In genomic region chr1:195608883-195609282, GRCh38 we compare ENCODE assay signal across 17 cellular contexts.
A peak's percentile ranks its signal among the peaks of the same experiment; 100 is the strongest.
DNase-seq lines count a peak whose midpoint lies in the region; ATAC-seq and TF ChIP-seq lines count a peak whose summit lies in the region.
"Had no signal": no experiment of that assay in that cellular context is flagged by ENCODE, and none has a peak within 500 bp of the region (broad histone marks: within the 10 kb centered on the region; RNA-seq: fewer than 3 reads in every experiment).

No MANE protein-coding gene starts in this region.

- no peaks in the 10 kb centered on the region; the same call in 1 of the 2 replicates for H3K9me3 ChIP-seq in AG04450 (ENCODE audit: control insufficient read depth, insufficient read depth, low read length)
- H3K9me3 ChIP-seq in HCT116 (ENCODE audit: control insufficient read depth in 1 of 2, insufficient read depth in 1 of 2, low read depth in 1 of 2, low read length in 2 of 2): no peaks in the 10 kb centered on the region
- H3K9me3 ChIP-seq in SK-N-SH: no peaks in the 10 kb centered on the region; the same call in 1 of the 2 replicates
- no peaks in the 10 kb centered on the region for H3K9me3 ChIP-seq in hepatocyte (ENCODE audit: low read depth)
- H3K9me3 ChIP-seq: SJSA1 had no signal

- no peaks in the 10 kb centered on the region for H4K20me1 ChIP-seq in HCT116 (ENCODE audit: insufficient read depth)
- H4K20me1 ChIP-seq in SK-N-SH (ENCODE audit: insufficient read depth): no peaks in the 10 kb centered on the region
- H4K20me1 ChIP-seq in hepatocyte (ENCODE audit: insufficient read depth, poor library complexity, severe bottlenecking): no peaks in the 10 kb centered on the region

- no peak overlapping the region for H3K27ac ChIP-seq in AG04450 (ENCODE audit: low read depth, low read length)
- H3K27ac ChIP-seq in HCT116 (ENCODE audit: low read depth, low read length): no peak overlapping the region
- H3K27ac ChIP-seq in SK-N-SH (ENCODE audit: low read depth in 2 of 2, low read length in 1 of 2): no peak overlapping the region
- no peak overlapping the region for H3K27ac ChIP-seq in hepatocyte
- H3K27ac ChIP-seq: SJSA1 had no signal

- 83% methylated on average over 1 of the region's 1 CpG for WGBS in SK-N-SH (ENCODE audit: low lambda C conversion rate)
- 86% methylated on average over 1 of the region's 1 CpG for WGBS in hepatocyte (ENCODE audit: low lambda C conversion rate, missing lambda C conversion rate)

- TF ChIP-seq POLR2A in HCT116 (IDR thresholded peaks at IDR 0.05; ENCODE audit: borderline replicate concordance, extremely low read depth, insufficient read depth, insufficient read length): no peak

- H3K79me2 ChIP-seq in HCT116 (ENCODE audit: insufficient read depth, low read length): no peaks in the 10 kb centered on the region
- no peaks in the 10 kb centered on the region for H3K79me2 ChIP-seq in SK-N-SH (ENCODE audit: insufficient read depth)
- no peaks in the 10 kb centered on the region for H3K79me2 ChIP-seq in hepatocyte

- TF ChIP-seq EP300 in SK-N-SH (IDR thresholded peaks at IDR 0.05; ENCODE audit: borderline replicate concordance in 1 of 2, low read depth in 1 of 2, low read length in 1 of 2): no peak

- 0 out of 2 replicates have a peak, but pooled peaks have one; percentile 15 for TF ChIP-seq CTCF in AG04450 (IDR thresholded peaks at IDR 0.05; ENCODE audit: low read depth, low read length)
- TF ChIP-seq CTCF in HCT116 (IDR thresholded peaks at IDR 0.05 in 2 of 3, conservative IDR thresholded peaks at IDR 0.05 in 1 of 3; ENCODE audit: borderline replicate concordance in 1 of 3, insufficient read depth in 1 of 3, low read depth in 2 of 3, low read length in 2 of 3): peak in 2 of 3 experiments; percentile 50 to 60; a peak in 4 of 6 replicates
- peak; percentile 43 for TF ChIP-seq CTCF in SK-N-SH (IDR thresholded peaks at IDR 0.05)
- peak; percentile 19 for TF ChIP-seq CTCF in fibroblast of the aortic adventitia (IDR thresholded peaks at IDR 0.05; ENCODE audit: insufficient read depth, low read length)
- no peak for TF ChIP-seq CTCF in hepatocyte (IDR thresholded peaks at IDR 0.05; ENCODE audit: poor library complexity)

- intact Hi-C loops in HCT116 (cut with micrococcal nuclease): no loop called here

- H3K9ac ChIP-seq in HCT116 (ENCODE audit: low read length): no peak overlapping the region
- no peak overlapping the region for H3K9ac ChIP-seq in SK-N-SH

- H2AFZ ChIP-seq in HCT116 (ENCODE audit: low read depth, low read length, poor library complexity, severe bottlenecking) (peak overlapping the region; percentile 76), SK-N-SH (ENCODE audit: low read depth) (no peak overlapping the region), hepatocyte (no peak overlapping the region)

- H3K4me2 ChIP-seq in HCT116 (ENCODE audit: low read length) (no peak overlapping the region), SK-N-SH (no peak overlapping the region), hepatocyte (no peak overlapping the region)

- ATAC-seq in HCT116: peak; percentile 58; the same call in 1 of the 2 replicates
- ATAC-seq: activated T-cell treated with anti-CD3 and anti-CD28 coated beads, Interleukin-2, amount 50 U/mL, for 4 hours; natural killer cell treated with Interleukin-12 subunit alpha and Interleukin-12 subunit beta and Interleukin-15 and Interleukin-18, amount 100 ng/mL, for 72 hours; right cardiac atrium had no signal

- H3K9me2 ChIP-seq in HCT116 (ENCODE audit: insufficient read depth) (no peaks in the 10 kb centered on the region), SK-N-SH (no peaks in the 10 kb centered on the region), hepatocyte (replicated peaks; ENCODE audit: insufficient read depth) (no peaks in the 10 kb centered on the region)

- H3K27me3 ChIP-seq in AG04450 (ENCODE audit: control insufficient read depth, insufficient read depth, low read length) (no peaks in the 10 kb centered on the region), HCT116 (ENCODE audit: insufficient read depth, low read length) (no peaks in the 10 kb centered on the region), SK-N-SH (ENCODE audit: insufficient read depth) (no peaks in the 10 kb centered on the region), hepatocyte (no peaks in the 10 kb centered on the region)
- H3K27me3 ChIP-seq: SJSA1 had no signal

- DNase-seq in AG04450 (ENCODE audit: low read depth, low spot score) (no peak), HCT116 (ENCODE audit: low read depth, low spot score) (no peak), SK-N-SH (no peak), fibroblast of the aortic adventitia (ENCODE audit: low read depth) (no peak), HPDE6-E6E7 (ENCODE audit: extremely low spot score) (no peak), hepatocyte (ENCODE audit: low spot score) (no peak), NCI-H345 treated with DMSO at 0.1 percent for 48 hours (lab: John Stamatoyannopoulos, UW; ENCODE audit: unreplicated experiment) (no peak), AG20443 (ENCODE audit: low spot score) (no peak)
- DNase-seq: activated CD4-positive, alpha-beta memory T cell treated with anti-CD3 and anti-CD28 coated beads for 36 hours; activated naive CD8-positive, alpha-beta T cell treated with anti-CD3 and anti-CD28 coated beads for 36 hours; activated T-cell treated with anti-CD3 and anti-CD28 coated beads, Interleukin-2, amount 50 U/mL, for 4 hours; AML-193; foreskin melanocyte; MV-4-11; right cardiac atrium had no signal

- BruUV-seq in HCT116 (replicated peaks; lab: Mats Ljungman, UMichigan): no TSS peak

- H3K4me3 ChIP-seq in AG04450 (ENCODE audit: low read depth, low read length) (no peak overlapping the region), HCT116 (replicated peaks in 1 of 2; ENCODE audit: low read depth in 1 of 2, low read length in 2 of 2) (no peak overlapping the region), SK-N-SH (ENCODE audit: low read depth in 2 of 2, low read length in 1 of 2) (no peak overlapping the region), fibroblast of the aortic adventitia (ENCODE audit: low read depth, low read length) (no peak overlapping the region), hepatocyte (no peak overlapping the region)
- H3K4me3 ChIP-seq: SJSA1 had no signal

- CTCF ChIA-PET in AG04450 (lab: Charles Lee) (no interaction called here), HCT116 (lab: Charles Lee) (no interaction called here), SK-N-SH (lab: Yijun Ruan, JAX) (interaction anchor here (1.1 kb wide), 1 partner anchor 32 kb away, joined by 4 read pairs; no protein-coding TSS in a partner anchor)

- POLR2A ChIA-PET in AG04450 (lab: Yijun Ruan, JAX): no interaction called here
- POLR2A ChIA-PET in HCT116 (lab: Charles Lee): no interaction called here
- POLR2A ChIA-PET in SK-N-SH (lab: Yijun Ruan, JAX): no interaction called here

- H3K36me3 ChIP-seq in HCT116 (ENCODE audit: control insufficient read depth in 1 of 2, insufficient read depth in 2 of 2, low read length in 2 of 2) (no peaks in the 10 kb centered on the region), SK-N-SH (replicated peaks in 1 of 2; ENCODE audit: control insufficient read depth in 1 of 2, insufficient read depth in 2 of 2, low read length in 1 of 2) (no peaks in the 10 kb centered on the region), hepatocyte (replicated peaks; ENCODE audit: insufficient read depth, low read depth) (no peaks in the 10 kb centered on the region)
- H3K36me3 ChIP-seq: SJSA1 had no signal

- RAD21 ChIA-PET in HCT116 (lab: Charles Lee; ENCODE audit: low non-redundant PET in 1 of 2, low total read pairs in 2 of 2, uncharacterized antibody in 2 of 2, unreplicated experiment in 2 of 2): no interaction called here

- H3K4me1 ChIP-seq in HCT116 (ENCODE audit: control insufficient read depth in 1 of 2, insufficient read depth in 2 of 2, low read length in 2 of 2): no peaks in the 10 kb centered on the region; a peak in 1 of 4 replicates
- no peaks in the 10 kb centered on the region; a peak in 1 of 4 replicates for H3K4me1 ChIP-seq in SK-N-SH (ENCODE audit: control insufficient read depth in 1 of 2, insufficient read depth in 2 of 2, low read depth in 1 of 2, low read length in 1 of 2)
- no peaks in the 10 kb centered on the region for H3K4me1 ChIP-seq in hepatocyte (ENCODE audit: insufficient read depth)
- H3K4me1 ChIP-seq: SJSA1 had no signal

- TF ChIP-seq RAD21 in HCT116 (IDR thresholded peaks at IDR 0.05; ENCODE audit: low read depth): 0 out of 2 replicates have a peak, but pooled peaks have one; percentile 11
- TF ChIP-seq RAD21 in SK-N-SH (IDR thresholded peaks at IDR 0.05; ENCODE audit: low read length): 0 out of 2 replicates have a peak, but pooled peaks have one; percentile 10

- peaks cover 9% of the 10 kb centered on the region for H3F3A ChIP-seq in SK-N-SH (replicated peaks; ENCODE audit: insufficient read depth)

TF ChIP-seq in HCT116, 20 proteins besides CTCF, POLR2A, EP300 and RAD21 (continues in another document):
- TF ChIP-seq TCF7L2 (IDR thresholded peaks at IDR 0.05; ENCODE audit: borderline replicate concordance, extremely low read depth, insufficient read depth, insufficient read length): no peak
- TF ChIP-seq EZH2 (IDR thresholded peaks at IDR 0.05): no peak
- no peak for TF ChIP-seq JUND (IDR thresholded peaks at IDR 0.05)
- TF ChIP-seq SRF (IDR thresholded peaks at IDR 0.05; ENCODE audit: low read depth): no peak

TF ChIP-seq in SK-N-SH, 30 proteins besides CTCF, POLR2A, EP300 and RAD21:
- TF ChIP-seq, protein P1, sequence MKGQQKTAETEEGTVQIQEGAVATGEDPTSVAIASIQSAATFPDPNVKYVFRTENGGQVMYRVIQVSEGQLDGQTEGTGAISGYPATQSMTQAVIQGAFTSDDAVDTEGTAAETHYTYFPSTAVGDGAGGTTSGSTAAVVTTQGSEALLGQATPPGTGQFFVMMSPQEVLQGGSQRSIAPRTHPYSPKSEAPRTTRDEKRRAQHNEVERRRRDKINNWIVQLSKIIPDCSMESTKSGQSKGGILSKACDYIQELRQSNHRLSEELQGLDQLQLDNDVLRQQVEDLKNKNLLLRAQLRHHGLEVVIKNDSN (IDR thresholded peaks at IDR 0.05; ENCODE audit: borderline replicate concordance, low read depth): no peak
- no peak for TF ChIP-seq CHD2 (IDR thresholded peaks at IDR 0.05; ENCODE audit: low read length, partially characterized antibody)
